In the genomic region with DNA sequence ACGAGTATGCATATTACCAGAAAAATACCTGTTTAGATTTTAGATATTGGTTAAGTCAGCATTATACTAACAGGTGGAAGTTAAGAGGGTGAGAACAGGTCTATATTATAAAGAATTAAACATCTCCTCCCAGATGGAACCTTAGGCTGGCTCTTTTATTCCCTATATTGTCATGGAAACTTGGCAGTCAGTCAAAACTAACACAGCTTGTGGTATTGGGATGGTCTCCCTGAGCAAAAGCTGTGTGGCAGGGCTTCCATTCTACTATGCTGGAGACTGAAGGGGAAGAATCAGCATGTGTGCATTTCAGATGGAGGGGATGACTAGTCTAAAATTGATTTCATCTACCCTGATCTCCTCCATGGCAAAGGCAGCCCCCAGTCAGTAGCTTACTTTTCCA, we compare ENCODE assay signal across 17 cellular contexts.
DNase-seq lines count a peak whose midpoint lies in the region.
"Had no signal": no experiment of that assay in that cellular context is flagged by ENCODE, and none has a peak within 500 bp of the region (broad histone marks: within the 10 kb centered on the region; RNA-seq: fewer than 3 reads in every experiment).

No MANE protein-coding gene starts in this region.

- peaks cover 10 to 13% of the 10 kb centered on the region in 2 donors for H3K27me3 Mint-ChIP-seq in CD4-positive, alpha-beta memory T cell

- H3K9me3 ChIP-seq in CD4-positive, alpha-beta memory T cell (ENCODE audit: control insufficient read depth in 1 of 2, low read length in 2 of 2): no peaks in the 10 kb centered on the region
- H3K9me3 ChIP-seq: HAP-1 had no signal

- H3K4me1 Mint-ChIP-seq in CD4-positive, alpha-beta memory T cell: no peaks in the 10 kb centered on the region

- no peak overlapping the region for H3K4me3 Mint-ChIP-seq in CD4-positive, alpha-beta memory T cell
- H3K4me3 Mint-ChIP-seq: activated CD4-positive, alpha-beta memory T cell treated with anti-CD3 and anti-CD28 coated beads for 36 hours; activated T-cell treated with anti-CD3 and anti-CD28 coated beads, Interleukin-2, amount 50 U/mL, for 72 hours; endodermal cell had no signal

- H3K27ac Mint-ChIP-seq in CD4-positive, alpha-beta memory T cell: no peak overlapping the region
- H3K27ac Mint-ChIP-seq: activated CD4-positive, alpha-beta memory T cell treated with anti-CD3 and anti-CD28 coated beads for 36 hours; activated T-cell treated with anti-CD3 and anti-CD28 coated beads, Interleukin-2, amount 50 U/mL, for 72 hours; endodermal cell had no signal

- H3K4me3 ChIP-seq in CD4-positive, alpha-beta memory T cell (ENCODE audit: low read length in 2 of 2): no peak overlapping the region
- H3K4me3 ChIP-seq: HAP-1, left lung had no signal

- no peaks in the 10 kb centered on the region for H3K36me3 ChIP-seq in CD4-positive, alpha-beta memory T cell (ENCODE audit: insufficient read depth, low read length)
- H3K36me3 ChIP-seq: HAP-1, left lung had no signal

- in situ Hi-C loops in KBM-7 (cut with MboI; ENCODE audit: low pct_unique_long_range_greater_than_20kb, low sequenced_read_pairs): no loop called here

- H3K27me3 ChIP-seq in CD4-positive, alpha-beta memory T cell (ENCODE audit: insufficient read depth, low read length): no peaks in the 10 kb centered on the region

- H3K27ac ChIP-seq in CD4-positive, alpha-beta memory T cell (ENCODE audit: low read depth, low read length): no peak overlapping the region
- H3K27ac ChIP-seq: left lung, VCaP had no signal

- CTCF ChIA-PET in CD4-positive, alpha-beta memory T cell (lab: Charles Lee; ENCODE audit: partially characterized antibody): no interaction called here

- peak; percentile 32 for DNase-seq in DMS53 treated with DMSO at 0.1 percent for 48 hours (lab: John Stamatoyannopoulos, UW; ENCODE audit: unreplicated experiment)
- peak; percentile 29 for DNase-seq in NCI-H146 treated with DMSO at 0.1 percent for 48 hours (lab: John Stamatoyannopoulos, UW; ENCODE audit: unreplicated experiment)
- peak; percentile 29 for DNase-seq in NCI-H510A treated with DMSO at 0.1 percent for 48 hours (lab: John Stamatoyannopoulos, UW)
- peak; percentile 17 to 22 for DNase-seq in dermis microvascular lymphatic vessel endothelial cell (ENCODE audit: low read depth in 2 of 2)
- DNase-seq in CD4-positive, alpha-beta memory T cell: no peak
- DNase-seq in dedifferentiated amniotic fluid mesenchymal stem cell (ENCODE audit: extremely low spot score): no peak
- DNase-seq in KBM-7: no peak
- DNase-seq in activated effector memory CD4-positive, alpha-beta T cell treated with Interleukin-2 at 50 U/mL for 16 hours: no peak
- DNase-seq: activated CD4-positive, alpha-beta memory T cell treated with anti-CD3 and anti-CD28 coated beads for 36 hours; activated T-cell treated with anti-CD3 and anti-CD28 coated beads, Interleukin-2, amount 50 U/mL, for 72 hours; endodermal cell; left lung; NK-92 treated with Interleukin-12 subunit alpha and Interleukin-12 subunit beta, amount 100 ng/mL, for 24 hours; stimulated activated CD4-positive, alpha-beta T cell treated with anti-CD3 and anti-CD28 coated beads, Interleukin-4, amount 100 ng/mL, for 1 hour; stimulated activated CD8-positive, alpha-beta memory T cell treated with anti-CD3 and anti-CD28 coated beads, Interleukin-4, amount 100 ng/mL, for 48 hours had no signal

- H3K4me1 ChIP-seq in CD4-positive, alpha-beta memory T cell (ENCODE audit: insufficient read depth, low read length): no peaks in the 10 kb centered on the region
- H3K4me1 ChIP-seq: HAP-1, left lung had no signal

- peaks cover 2 to 45% (median 13%) of the 10 kb centered on the region in 8 donors for H3K9me3 Mint-ChIP-seq in CD4-positive, alpha-beta memory T cell

- POLR2A ChIA-PET in CD4-positive, alpha-beta memory T cell (lab: Charles Lee; ENCODE audit: partially characterized antibody): no interaction called here

- intact Hi-C loops in CD4-positive, alpha-beta memory T cell (cut with micrococcal nuclease): no loop called here

- H3K36me3 Mint-ChIP-seq in CD4-positive, alpha-beta memory T cell: no peaks in the 10 kb centered on the region

Comparison
In these comparisons a context has a peak if more than half of its experiments do, and no peak if none do; other contexts are left out.
1. DNase-seq: peak in DMS53 treated with DMSO at 0.1 percent for 48 hours (single experiment), NCI-H146 treated with DMSO at 0.1 percent for 48 hours (single experiment), NCI-H510A treated with DMSO at 0.1 percent for 48 hours (single experiment) and dermis microvascular lymphatic vessel endothelial cell (2 of 2); none in CD4-positive, alpha-beta memory T cell (0 of 5), dedifferentiated amniotic fluid mesenchymal stem cell (single experiment), KBM-7 (single experiment) and activated effector memory CD4-positive, alpha-beta T cell treated with Interleukin-2 at 50 U/mL for 16 hours (single experiment).